Comparison of ENCODE assay signal across 8 cellular contexts in genomic region chr11:101860694-101861371, GRCh38. TPM values are rescaled to one million over a fixed set of nuclear protein-coding genes. Genes with fewer than 3 reads are reported as not detected.
DNase-seq lines count a peak whose midpoint lies in the region; ATAC-seq, FAIRE-seq and TF ChIP-seq lines count a peak whose summit lies in the region.

No MANE protein-coding gene starts in this region.

- H3K9me3 Mint-ChIP-seq in T-cell: peaks cover 5 to 9% (median 9%) of the 10 kb centered on the region in 3 donors

- DNase-seq in A549 (ENCODE audit: low read depth in 1 of 2, low spot score in 1 of 2) (peak; percentile 37 to 70), GM10266 (ENCODE audit: extremely low spot score) (peak; percentile 46), HCEC 1CT (peak; percentile 78), LoVo (ENCODE audit: low spot score) (peak; percentile 60), T-cell (peak in 18 of 34 experiments; percentile 0 to 9 (median 2)), ecto neural progenitor cell (ENCODE audit: low spot score) (peak; percentile 53), lower lobe of right lung (no peak), thoracic aorta (ENCODE audit: low spot score) (no peak)

- peak overlapping the region; percentile 58 for H3K4me2 ChIP-seq in A549

- H3K27me3 Mint-ChIP-seq in T-cell: peaks cover 15 to 17% of the 10 kb centered on the region in 2 donors

- intact Hi-C loops in lower lobe of right lung (cut with DNase I): no loop called here

- no peak for TF ChIP-seq EP300 in A549 (IDR thresholded peaks at IDR 0.05)

- H3K4me1 Mint-ChIP-seq in T-cell: no peaks in the 10 kb centered on the region

- H3K36me3 Mint-ChIP-seq in T-cell: no peaks in the 10 kb centered on the region

- H3K36me3 ChIP-seq in lower lobe of right lung (no peaks in the 10 kb centered on the region), thoracic aorta (no peaks in the 10 kb centered on the region)

- H3K9me3 ChIP-seq in A549 (peaks cover 10% of the 10 kb centered on the region; the same call in 2 of the 3 replicates), lower lobe of right lung (no peaks in the 10 kb centered on the region), thoracic aorta (no peaks in the 10 kb centered on the region)

- H3K4me3 ChIP-seq in A549 (no peak overlapping the region), lower lobe of right lung (no peak overlapping the region), thoracic aorta (no peak overlapping the region)

- H3K27ac Mint-ChIP-seq in T-cell: no peak overlapping the region

- H3K27me3 ChIP-seq in lower lobe of right lung (ENCODE audit: low read depth) (no peaks in the 10 kb centered on the region), thoracic aorta (replicated peaks; ENCODE audit: insufficient read depth) (no peaks in the 10 kb centered on the region)

- H3K4me3 Mint-ChIP-seq in T-cell: no peak overlapping the region

- peaks cover 29% of the 10 kb centered on the region for H3K4me1 ChIP-seq in A549
- H3K4me1 ChIP-seq in lower lobe of right lung: no peaks in the 10 kb centered on the region
- H3K4me1 ChIP-seq in thoracic aorta (ENCODE audit: control insufficient read depth in 1 of 2, low read depth in 2 of 2): peaks cover 0 to 14% of the 10 kb centered on the region in 2 donors

- POLR2A ChIA-PET in A549 (lab: Yijun Ruan, JAX): interaction anchor here (0.6 to 1.3 kb wide), 3 partner anchors 54 to 369 kb away, joined by 3 to 8 read pairs (median 3); partner anchors contain the start of gene CEP126
- POLR2A ChIA-PET in T-cell (lab: Charles Lee): interaction anchor here in 1 of 2 donors (0.6 to 0.7 kb wide), 2 partner anchors 56 to 406 kb away, joined by 3 read pairs; partner anchors contain the start of gene ANGPTL5

- CTCF ChIA-PET in A549 (lab: Yijun Ruan, JAX): interaction anchor here (0.5 to 9.5 kb wide), 31 partner anchors 9 to 806 kb away, joined by 3 to 112 read pairs (median 4); partner anchors contain the start of gene CEP126
- CTCF ChIA-PET in T-cell (lab: Charles Lee): interaction anchor here (0.6 to 6.4 kb wide), 16 partner anchors 9 to 1505 kb away, joined by 3 to 92 read pairs (median 4); no protein-coding TSS in a partner anchor

- 19% methylated on average over 7 of the region's 9 CpGs for WGBS in A549 (ENCODE audit: missing lambda C conversion rate)

- peak; percentile 93 for ATAC-seq in A549
- ATAC-seq in T-cell (replicated peaks in 1 of 4): peak in 2 of 4 experiments; percentile 51 to 55
- ATAC-seq in lower lobe of right lung: peak; percentile 90
- no peak for ATAC-seq in thoracic aorta (ENCODE audit: insufficient number of reproducible peaks, low FRiP score, low read depth)

- peak overlapping the region; percentile 72 to 82; a peak in 5 of 6 replicates for H3K27ac ChIP-seq in A549
- no peak overlapping the region for H3K27ac ChIP-seq in lower lobe of right lung
- no peak overlapping the region for H3K27ac ChIP-seq in thoracic aorta

- TF ChIP-seq CTCF in A549 (IDR thresholded peaks at IDR 0.05): peak; percentile 65
- peak; percentile 83 for TF ChIP-seq CTCF in GM10266 (IDR thresholded peaks at IDR 0.05; ENCODE audit: control insufficient read depth, insufficient read depth, low read depth, missing control alignments)
- TF ChIP-seq CTCF in lower lobe of right lung (IDR thresholded peaks at IDR 0.05): peak; percentile 77
- peak; percentile 75 for TF ChIP-seq CTCF in thoracic aorta (IDR thresholded peaks at IDR 0.05)

- no peak for FAIRE-seq in A549 (lab: Jason Lieb, UNC)

- TF ChIP-seq RAD21 in A549 (conservative IDR thresholded peaks at IDR 0.05 in 1 of 2, IDR thresholded peaks at IDR 0.05 in 1 of 2): peak; percentile 75 to 77

- no peak for TF ChIP-seq POLR2A in A549 (IDR thresholded peaks at IDR 0.05; ENCODE audit: low read length)

TF ChIP-seq in A549, 52 proteins besides CTCF, POLR2A, EP300 and RAD21:
- no peak for TF ChIP-seq ELK1 (IDR thresholded peaks at IDR 0.05; ENCODE audit: low read depth, low read length)
- TF ChIP-seq FOXS1 (CRISPR knock-in tag; IDR thresholded peaks at IDR 0.05): no peak
- TF ChIP-seq SREBF2 (IDR thresholded peaks at IDR 0.05): no peak
- no peak for TF ChIP-seq CHD4 (IDR thresholded peaks at IDR 0.05; ENCODE audit: borderline replicate concordance)
- TF ChIP-seq HOXA7 (CRISPR knock-in tag; IDR thresholded peaks at IDR 0.05): no peak
- peak; percentile 82 for TF ChIP-seq SMC3 (IDR thresholded peaks at IDR 0.05)
- no peak for TF ChIP-seq MYC (IDR thresholded peaks at IDR 0.05; ENCODE audit: borderline replicate concordance, low read length)

RNA-seq across cellular contexts. Expression of gene CEP126, which starts 54.0 kb away (rescaled TPM):
- 6.9 and 8.7 TPM in 2 replicates for polyA plus RNA-seq in A549 (2011; rRNA removed)
- 0.83 and 1.0 TPM in 2 replicates for polyA plus RNA-seq in A549 (2012; cell fraction: cytosol; rRNA removed)
- 1.1 and 1.5 TPM in 2 replicates for polyA plus RNA-seq in A549 (2012; cell fraction: nucleus; rRNA removed)
- 2.0 to 2.6 TPM (median 2.6 TPM) in 3 replicates for polyA plus RNA-seq in A549 (2017; fragmentation: RNase III; extraction: RNeasy Plus Mini Kit Qiagen cat#74134 plus additional on column Dnase treatment)
- 2.6 and 3.8 TPM in 2 replicates for polyA minus RNA-seq in A549 (2011; rRNA and poly(A)+ RNA removed)
- 1 to 10 TPM; 1.6 to 2.2 (median 1.7) TPM for total RNA-seq in T-cell
- total RNA-seq in lower lobe of right lung: 6.4 TPM
- 10 to 100 TPM; 11.3 to 13.0 TPM for total RNA-seq in thoracic aorta

RNA-seq across cellular contexts. Expression of gene ANGPTL5, which starts 55.5 kb away (rescaled TPM):
- polyA plus RNA-seq in A549 (2011; rRNA removed) (not detected in 2 replicates), A549 (2017; fragmentation: RNase III; extraction: RNeasy Plus Mini Kit Qiagen cat#74134 plus additional on column Dnase treatment) (not detected in 3 replicates)
- not detected in 2 replicates for polyA plus RNA-seq in A549 (2012; cell fraction: cytosol; rRNA removed)
- not detected in 2 replicates for polyA plus RNA-seq in A549 (2012; cell fraction: nucleus; rRNA removed)
- polyA minus RNA-seq in A549 (2011; rRNA and poly(A)+ RNA removed): not detected in 2 replicates
- total RNA-seq in T-cell (not detected), lower lobe of right lung (0.71 TPM), thoracic aorta (1 to 10 TPM in 1 of 2 donors, under 1 TPM in 1; 0.42 to 2.0 TPM)

Comparison
In these comparisons a context has a peak if more than half of its experiments do, and no peak if none do; other contexts are left out.
1. DNase-seq: peak in A549 (2 of 2), GM10266 (single experiment), HCEC 1CT (single experiment), LoVo (single experiment), T-cell (18 of 34) and ecto neural progenitor cell (single experiment); none in lower lobe of right lung (single experiment) and thoracic aorta (single experiment).
2. H3K27ac ChIP-seq: peak in A549 (2 of 2); none in lower lobe of right lung (single experiment) and thoracic aorta (0 of 2).
3. Peak in every context shown above with its lines, with median percentiles within 50 percentile points of each other: CTCF ChIP-seq.